1 cellular context compared by ENCODE assay signal in the genomic region with DNA sequence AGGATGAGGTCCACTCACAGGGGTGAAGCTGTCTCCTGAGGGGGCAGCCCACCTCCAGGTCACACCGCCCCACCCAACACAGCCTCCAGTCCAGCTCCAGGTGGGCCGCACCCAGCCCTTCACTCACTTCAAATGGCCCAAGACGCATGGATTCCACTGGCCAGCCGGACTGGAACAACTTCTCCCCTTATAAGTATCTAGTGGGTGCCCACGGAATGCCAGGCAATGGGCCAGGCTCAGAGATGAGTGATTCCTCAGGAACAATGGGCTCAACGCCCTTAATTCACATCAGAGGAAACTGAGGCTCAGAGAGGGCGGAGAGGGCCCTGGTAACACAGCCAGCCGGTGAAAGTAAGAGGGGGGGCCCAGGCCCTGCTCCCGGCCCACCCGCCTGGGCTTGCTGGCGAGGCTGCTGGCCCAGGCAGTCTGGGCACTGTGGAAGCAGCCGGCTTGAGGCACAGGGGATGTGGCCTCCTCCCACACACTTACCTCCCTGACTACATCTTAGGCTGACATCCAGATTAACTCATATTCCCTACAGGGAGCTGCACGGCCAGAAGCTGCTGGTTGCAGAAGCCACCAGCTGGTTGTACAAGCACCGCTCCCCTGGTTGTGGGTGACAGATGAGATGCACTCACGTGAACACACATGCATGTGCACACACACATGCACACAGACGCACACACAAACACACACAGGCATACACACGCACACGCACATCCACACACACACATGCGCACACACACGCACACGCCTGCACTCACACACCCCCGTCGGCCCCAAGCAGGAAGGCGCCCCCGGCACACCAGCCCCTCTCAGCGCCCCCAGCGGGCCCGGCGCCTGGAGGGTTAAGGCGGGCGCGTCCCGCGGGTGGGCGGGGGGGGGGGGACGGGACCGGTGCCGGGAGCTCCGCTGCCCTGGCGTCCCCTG.
TF ChIP-seq lines count a peak whose summit lies in the region.

No MANE protein-coding gene starts in this region.

TF ChIP-seq in HEK293, 187 proteins besides CTCF, POLR2A, EP300 and RAD21 (continued from another document and continues in another):
- TF ChIP-seq PRDM4 (tag by site-specific recombination; IDR thresholded peaks at IDR 0.05) (no peak), ZNF2 (tag by site-specific recombination; IDR thresholded peaks at IDR 0.05) (peak; percentile 92), ZNF776 (tag by site-specific recombination; IDR thresholded peaks at IDR 0.05; ENCODE audit: borderline replicate concordance) (no peak), RBAK (tag by site-specific recombination; IDR thresholded peaks at IDR 0.05) (no peak), OVOL3 (tag by site-specific recombination; IDR thresholded peaks at IDR 0.05) (no peak), ZBTB21 (tag by site-specific recombination; IDR thresholded peaks at IDR 0.05) (0 out of 2 replicates have a peak, but pooled peaks have one; percentile 23), ZFP69B (tag by site-specific recombination; IDR thresholded peaks at IDR 0.05) (peak; percentile 95), ZNF596 (tag by site-specific recombination; IDR thresholded peaks at IDR 0.05) (no peak), ZNF18 (tag by site-specific recombination; IDR thresholded peaks at IDR 0.05) (peak; percentile 64; the same call in 1 of the 2 replicates), YY2 (tag by site-specific recombination; IDR thresholded peaks at IDR 0.05) (peak; percentile 25; the same call in 1 of the 2 replicates), KLF16 (tag by site-specific recombination; IDR thresholded peaks at IDR 0.05) (peak; percentile 82; the same call in 1 of the 2 replicates), ZNF658 (tag by site-specific recombination; IDR thresholded peaks at IDR 0.05) (0 out of 2 replicates have a peak, but pooled peaks have one; percentile 61), ZNF830 (tag by site-specific recombination; IDR thresholded peaks at IDR 0.05; ENCODE audit: low read depth) (no peak), ZNF621 (tag by site-specific recombination; IDR thresholded peaks at IDR 0.05) (no peak), ZNF391 (tag by site-specific recombination; IDR thresholded peaks at IDR 0.05; ENCODE audit: borderline replicate concordance, low read depth) (peak; percentile 70; the same call in 1 of the 2 replicates), EGR2 (tag by site-specific recombination; IDR thresholded peaks at IDR 0.05; ENCODE audit: low read depth) (peak; percentile 91), ZNF335 (tag by site-specific recombination; conservative IDR thresholded peaks at IDR 0.05) (peak; percentile 81), OSR2 (tag by site-specific recombination; IDR thresholded peaks at IDR 0.05) (peak; percentile 99), ZNF664 (tag by site-specific recombination; IDR thresholded peaks at IDR 0.05) (0 out of 2 replicates have a peak, but pooled peaks have one; percentile 20), ZNF514 (tag by site-specific recombination; IDR thresholded peaks at IDR 0.05) (no peak), ZNF155 (tag by site-specific recombination; IDR thresholded peaks at IDR 0.05) (no peak), ZNF239 (tag by site-specific recombination; IDR thresholded peaks at IDR 0.05) (no peak), TRIM28 (IDR thresholded peaks at IDR 0.05; ENCODE audit: borderline replicate concordance, low read length) (no peak), ZNF404 (tag by site-specific recombination; IDR thresholded peaks at IDR 0.05) (no peak), PRDM1 (tag by site-specific recombination; IDR thresholded peaks at IDR 0.05) (no peak), ZNF169 (tag by site-specific recombination; IDR thresholded peaks at IDR 0.05) (0 out of 2 replicates have a peak, but pooled peaks have one; percentile 36), ZNF223 (tag by site-specific recombination; IDR thresholded peaks at IDR 0.05) (no peak), SP7 (tag by site-specific recombination; IDR thresholded peaks at IDR 0.05) (peak; percentile 88), ZSCAN23 (tag by site-specific recombination; IDR thresholded peaks at IDR 0.05) (peak; percentile 89; the same call in 1 of the 2 replicates), ZSCAN30 (tag by site-specific recombination; IDR thresholded peaks at IDR 0.05) (no peak), KLF1 (tag by site-specific recombination; IDR thresholded peaks at IDR 0.05) (peak; percentile 82), ZBTB10 (tag by site-specific recombination; IDR thresholded peaks at IDR 0.05) (peak; percentile 96), ZNF792 (tag by site-specific recombination; IDR thresholded peaks at IDR 0.05) (0 out of 2 replicates have a peak, but pooled peaks have one; percentile 92), ZFP37 (tag by site-specific recombination; IDR thresholded peaks at IDR 0.05) (no peak; the same call in 1 of the 2 replicates), ZNF501 (tag by site-specific recombination; IDR thresholded peaks at IDR 0.05) (no peak), ZNF175 (tag by site-specific recombination; IDR thresholded peaks at IDR 0.05) (no peak), ZNF660 (tag by site-specific recombination; IDR thresholded peaks at IDR 0.05) (no peak), ZNF266 (tag by site-specific recombination; IDR thresholded peaks at IDR 0.05; ENCODE audit: low read depth) (no peak), ZNF112 (tag by site-specific recombination; IDR thresholded peaks at IDR 0.05) (no peak), ZNF785 (tag by site-specific recombination; IDR thresholded peaks at IDR 0.05) (peak; percentile 83; the same call in 1 of the 2 replicates), ZSCAN16 (tag by site-specific recombination; IDR thresholded peaks at IDR 0.05) (peak; percentile 79; the same call in 1 of the 2 replicates), ZNF423 (tag by site-specific recombination; IDR thresholded peaks at IDR 0.05) (peak; percentile 90), WT1 (tag by site-specific recombination; IDR thresholded peaks at IDR 0.05) (peak; percentile 52; the same call in 1 of the 2 replicates), MZF1 (tag by site-specific recombination; IDR thresholded peaks at IDR 0.05; ENCODE audit: borderline replicate concordance) (no peak), ZNF132 (tag by site-specific recombination; IDR thresholded peaks at IDR 0.05; ENCODE audit: borderline replicate concordance) (no peak), ZNF692 (tag by site-specific recombination; IDR thresholded peaks at IDR 0.05) (peak; percentile 94), ZNF19 (tag by site-specific recombination; IDR thresholded peaks at IDR 0.05; ENCODE audit: low read depth) (no peak), YY1 (tag by site-specific recombination; IDR thresholded peaks at IDR 0.05) (no peak; the same call in 1 of the 2 replicates), ZNF513 (tag by site-specific recombination; IDR thresholded peaks at IDR 0.05) (no peak), ZNF324 (tag by site-specific recombination; IDR thresholded peaks at IDR 0.05) (peak; percentile 89), ZNF433 (tag by site-specific recombination; IDR thresholded peaks at IDR 0.05; ENCODE audit: low read depth) (no peak)
- TF ChIP-seq, protein P1, sequence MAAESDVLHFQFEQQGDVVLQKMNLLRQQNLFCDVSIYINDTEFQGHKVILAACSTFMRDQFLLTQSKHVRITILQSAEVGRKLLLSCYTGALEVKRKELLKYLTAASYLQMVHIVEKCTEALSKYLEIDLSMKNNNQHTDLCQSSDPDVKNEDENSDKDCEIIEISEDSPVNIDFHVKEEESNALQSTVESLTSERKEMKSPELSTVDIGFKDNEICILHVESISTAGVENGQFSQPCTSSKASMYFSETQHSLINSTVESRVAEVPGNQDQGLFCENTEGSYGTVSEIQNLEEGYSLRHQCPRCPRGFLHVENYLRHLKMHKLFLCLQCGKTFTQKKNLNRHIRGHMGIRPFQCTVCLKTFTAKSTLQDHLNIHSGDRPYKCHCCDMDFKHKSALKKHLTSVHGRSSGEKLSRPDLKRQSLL (tag by site-specific recombination; IDR thresholded peaks at IDR 0.05): no peak
- TF ChIP-seq, protein P2, sequence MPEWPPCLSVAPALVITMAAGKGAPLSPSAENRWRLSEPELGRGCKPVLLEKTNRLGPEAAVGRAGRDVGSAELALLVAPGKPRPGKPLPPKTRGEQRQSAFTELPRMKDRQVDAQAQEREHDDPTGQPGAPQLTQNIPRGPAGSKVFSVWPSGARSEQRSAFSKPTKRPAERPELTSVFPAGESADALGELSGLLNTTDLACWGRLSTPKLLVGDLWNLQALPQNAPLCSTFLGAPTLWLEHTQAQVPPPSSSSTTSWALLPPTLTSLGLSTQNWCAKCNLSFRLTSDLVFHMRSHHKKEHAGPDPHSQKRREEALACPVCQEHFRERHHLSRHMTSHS (tag by site-specific recombination; IDR thresholded peaks at IDR 0.05): no peak
- TF ChIP-seq, protein P3, sequence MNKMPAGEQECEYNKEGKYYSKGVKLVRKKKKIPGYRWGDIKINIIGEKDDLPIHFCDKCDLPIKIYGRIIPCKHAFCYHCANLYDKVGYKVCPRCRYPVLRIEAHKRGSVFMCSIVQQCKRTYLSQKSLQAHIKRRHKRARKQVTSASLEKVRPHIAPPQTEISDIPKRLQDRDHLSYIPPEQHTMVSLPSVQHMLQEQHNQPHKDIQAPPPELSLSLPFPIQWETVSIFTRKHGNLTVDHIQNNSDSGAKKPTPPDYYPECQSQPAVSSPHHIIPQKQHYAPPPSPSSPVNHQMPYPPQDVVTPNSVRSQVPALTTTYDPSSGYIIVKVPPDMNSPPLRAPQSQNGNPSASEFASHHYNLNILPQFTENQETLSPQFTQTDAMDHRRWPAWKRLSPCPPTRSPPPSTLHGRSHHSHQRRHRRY (tag by site-specific recombination; IDR thresholded peaks at IDR 0.05): peak; percentile 76; the same call in 1 of the 2 replicates
